In the genomic region with DNA sequence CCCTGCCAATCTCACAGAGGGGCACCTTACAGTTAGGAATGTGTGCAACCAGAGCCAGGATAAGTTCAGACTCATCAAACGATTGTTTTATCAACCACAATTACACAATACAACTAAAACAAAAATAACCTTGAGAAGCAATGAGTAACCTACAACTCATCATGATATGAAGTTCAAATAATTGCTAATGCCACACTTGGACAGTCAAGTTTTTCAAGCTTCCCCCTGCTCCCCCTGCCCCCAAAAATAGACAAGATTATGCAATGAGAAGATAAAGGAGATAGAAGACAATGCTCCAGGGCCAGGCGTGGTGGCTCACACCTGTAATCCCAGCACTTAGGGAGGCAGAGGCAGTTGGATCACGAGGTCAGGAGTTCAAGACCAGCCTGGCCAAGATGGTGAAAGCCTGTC, we compare ENCODE assay signal across 19 cellular contexts.
"Had no signal": no experiment of that assay in that cellular context is flagged by ENCODE, and none has a peak within 500 bp of the region (broad histone marks: within the 10 kb centered on the region; RNA-seq: fewer than 3 reads in every experiment).

No MANE protein-coding gene starts in this region.

- DNase-seq: activated CD4-positive, alpha-beta memory T cell treated with anti-CD3 and anti-CD28 coated beads, Interleukin-2, amount 10 ng/mL, durations not matched to agents 7 days and 5 days; activated CD4-positive, alpha-beta T cell treated with anti-CD3 and anti-CD28 coated beads for 1 hour; activated CD8-positive, alpha-beta memory T cell treated with anti-CD3 and anti-CD28 coated beads, Interleukin-2, amount 50 U/mL, for 4 hours; activated naive CD8-positive, alpha-beta T cell treated with anti-CD3 and anti-CD28 coated beads, Interleukin-2, amount 10 ng/mL, durations not matched to agents 7 days and 5 days; central memory CD4-positive, alpha-beta T cell; effector CD4-positive, alpha-beta T cell; hypothalamus; left colon; occipital lobe; right lobe of liver; spleen; stimulated activated CD4-positive, alpha-beta T cell treated with anti-CD3 and anti-CD28 coated beads, Interleukin-1b, Interleukin-23, amount 100 ng/mL, for 48 hours; tibial artery; uterus had no signal

- ATAC-seq: left colon; natural killer cell treated with Interleukin-12 subunit alpha and Interleukin-12 subunit beta and Interleukin-15 and Interleukin-18, amount 100 ng/mL, for 72 hours; stimulated activated memory B cell treated with anti-CD40 and anti-IgM and Interleukin-4, amounts not matched to agents 10 μg/mL and 1 μg/mL and 100 μg/mL, for 72 hours had no signal

- H3K27me3 ChIP-seq: right lobe of liver, uterus had no signal

- FAIRE-seq: astrocyte, endothelial cell of umbilical vein had no signal

- H3K36me3 ChIP-seq: right lobe of liver, spleen, tibial artery, uterus had no signal

- H3K27ac ChIP-seq: coronary artery, right lobe of liver, spleen, tibial artery, uterus had no signal

- H3K9me3 ChIP-seq: right lobe of liver, spleen, tibial artery, uterus had no signal

- H3K4me1 ChIP-seq: right lobe of liver, spleen, tibial artery, uterus had no signal

- H3K4me3 ChIP-seq: coronary artery, right lobe of liver, spleen, tibial artery, uterus had no signal
